Comparison of ENCODE assay signal across 1 cellular context in the genomic region with DNA sequence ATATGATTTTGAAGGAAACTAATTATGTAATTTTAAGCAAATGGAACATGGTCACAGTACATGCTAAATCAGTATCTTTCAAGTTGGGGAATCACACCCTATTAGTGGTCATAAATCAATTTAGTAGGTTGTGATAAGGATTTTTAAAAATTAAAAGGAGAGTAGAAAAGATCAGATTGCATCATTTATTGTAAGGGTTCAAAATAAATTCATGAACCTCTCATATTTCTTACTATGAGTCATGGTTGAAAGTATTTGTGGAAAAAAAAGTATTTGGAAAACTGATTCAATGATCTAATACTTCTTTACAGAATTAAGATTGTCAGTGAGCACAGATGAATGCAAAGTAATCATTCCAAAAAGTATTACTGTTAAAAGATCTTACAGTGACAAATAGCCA.
TF ChIP-seq lines count a peak whose summit lies in the region.

No MANE protein-coding gene starts in this region.

TF ChIP-seq in HCT116, 20 proteins besides CTCF, POLR2A, EP300 and RAD21 (continued from another document):
- TF ChIP-seq TCF7L2 (IDR thresholded peaks at IDR 0.05; ENCODE audit: borderline replicate concordance, extremely low read depth, insufficient read depth, insufficient read length): no peak
- TF ChIP-seq, protein P1, sequence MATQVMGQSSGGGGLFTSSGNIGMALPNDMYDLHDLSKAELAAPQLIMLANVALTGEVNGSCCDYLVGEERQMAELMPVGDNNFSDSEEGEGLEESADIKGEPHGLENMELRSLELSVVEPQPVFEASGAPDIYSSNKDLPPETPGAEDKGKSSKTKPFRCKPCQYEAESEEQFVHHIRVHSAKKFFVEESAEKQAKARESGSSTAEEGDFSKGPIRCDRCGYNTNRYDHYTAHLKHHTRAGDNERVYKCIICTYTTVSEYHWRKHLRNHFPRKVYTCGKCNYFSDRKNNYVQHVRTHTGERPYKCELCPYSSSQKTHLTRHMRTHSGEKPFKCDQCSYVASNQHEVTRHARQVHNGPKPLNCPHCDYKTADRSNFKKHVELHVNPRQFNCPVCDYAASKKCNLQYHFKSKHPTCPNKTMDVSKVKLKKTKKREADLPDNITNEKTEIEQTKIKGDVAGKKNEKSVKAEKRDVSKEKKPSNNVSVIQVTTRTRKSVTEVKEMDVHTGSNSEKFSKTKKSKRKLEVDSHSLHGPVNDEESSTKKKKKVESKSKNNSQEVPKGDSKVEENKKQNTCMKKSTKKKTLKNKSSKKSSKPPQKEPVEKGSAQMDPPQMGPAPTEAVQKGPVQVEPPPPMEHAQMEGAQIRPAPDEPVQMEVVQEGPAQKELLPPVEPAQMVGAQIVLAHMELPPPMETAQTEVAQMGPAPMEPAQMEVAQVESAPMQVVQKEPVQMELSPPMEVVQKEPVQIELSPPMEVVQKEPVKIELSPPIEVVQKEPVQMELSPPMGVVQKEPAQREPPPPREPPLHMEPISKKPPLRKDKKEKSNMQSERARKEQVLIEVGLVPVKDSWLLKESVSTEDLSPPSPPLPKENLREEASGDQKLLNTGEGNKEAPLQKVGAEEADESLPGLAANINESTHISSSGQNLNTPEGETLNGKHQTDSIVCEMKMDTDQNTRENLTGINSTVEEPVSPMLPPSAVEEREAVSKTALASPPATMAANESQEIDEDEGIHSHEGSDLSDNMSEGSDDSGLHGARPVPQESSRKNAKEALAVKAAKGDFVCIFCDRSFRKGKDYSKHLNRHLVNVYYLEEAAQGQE (IDR thresholded peaks at IDR 0.05; ENCODE audit: low read depth): no peak
- TF ChIP-seq EZH2 (IDR thresholded peaks at IDR 0.05): no peak
- TF ChIP-seq, protein P2, sequence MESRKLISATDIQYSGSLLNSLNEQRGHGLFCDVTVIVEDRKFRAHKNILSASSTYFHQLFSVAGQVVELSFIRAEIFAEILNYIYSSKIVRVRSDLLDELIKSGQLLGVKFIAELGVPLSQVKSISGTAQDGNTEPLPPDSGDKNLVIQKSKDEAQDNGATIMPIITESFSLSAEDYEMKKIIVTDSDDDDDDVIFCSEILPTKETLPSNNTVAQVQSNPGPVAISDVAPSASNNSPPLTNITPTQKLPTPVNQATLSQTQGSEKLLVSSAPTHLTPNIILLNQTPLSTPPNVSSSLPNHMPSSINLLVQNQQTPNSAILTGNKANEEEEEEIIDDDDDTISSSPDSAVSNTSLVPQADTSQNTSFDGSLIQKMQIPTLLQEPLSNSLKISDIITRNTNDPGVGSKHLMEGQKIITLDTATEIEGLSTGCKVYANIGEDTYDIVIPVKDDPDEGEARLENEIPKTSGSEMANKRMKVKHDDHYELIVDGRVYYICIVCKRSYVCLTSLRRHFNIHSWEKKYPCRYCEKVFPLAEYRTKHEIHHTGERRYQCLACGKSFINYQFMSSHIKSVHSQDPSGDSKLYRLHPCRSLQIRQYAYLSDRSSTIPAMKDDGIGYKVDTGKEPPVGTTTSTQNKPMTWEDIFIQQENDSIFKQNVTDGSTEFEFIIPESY (IDR thresholded peaks at IDR 0.05; ENCODE audit: extremely low read depth, insufficient replicate concordance, low read length): no peak
- no peak for TF ChIP-seq EZH2phosphoT487 (IDR thresholded peaks at IDR 0.05; ENCODE audit: borderline replicate concordance)
